In the genomic region with DNA sequence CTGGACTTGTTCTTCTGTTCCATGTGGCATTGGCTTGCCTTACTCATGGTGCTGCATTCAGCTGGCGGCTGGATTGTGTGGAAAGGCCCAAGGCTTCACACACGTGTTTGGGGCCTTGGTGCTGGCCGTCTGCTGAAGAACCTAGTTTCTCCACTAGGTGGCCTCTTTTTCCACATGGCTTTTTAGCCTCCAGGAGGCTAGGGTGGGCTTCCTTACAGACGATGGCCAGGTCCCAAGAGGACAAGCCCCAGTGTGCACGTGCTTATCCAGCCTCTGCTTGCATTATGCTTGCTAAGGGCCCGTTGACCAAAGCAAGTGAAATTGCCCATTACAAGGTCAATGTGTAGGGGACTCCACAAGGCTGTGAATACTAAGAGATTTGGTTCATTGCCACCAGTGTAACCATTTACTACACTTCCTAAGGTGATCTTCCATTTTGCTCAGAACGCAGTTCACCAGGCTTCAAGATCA, we compare ENCODE assay signal across 8 cellular contexts. TPM values are rescaled to one million over a fixed set of nuclear protein-coding genes. Genes with fewer than 3 reads are reported as not detected.
DNase-seq lines count a peak whose midpoint lies in the region; ATAC-seq and TF ChIP-seq lines count a peak whose summit lies in the region.

No MANE protein-coding gene starts in this region.

- H3K4me2 ChIP-seq in OCI-LY3 (ENCODE audit: low read length): no peak overlapping the region

- H3K27me3 ChIP-seq in OCI-LY3 (ENCODE audit: low read depth, low read length) (no peaks in the 10 kb centered on the region), esophagus muscularis mucosa (no peaks in the 10 kb centered on the region)

- TF ChIP-seq CTCF in OCI-LY3 (IDR thresholded peaks at IDR 0.05; ENCODE audit: low read depth, low read length) (peak; percentile 53), esophagus muscularis mucosa (IDR thresholded peaks at IDR 0.05) (peak in 2 of 3 experiments; percentile 22 to 55), retinal pigment epithelial cell (conservative IDR thresholded peaks at IDR 0.05; ENCODE audit: low read depth, low read length) (peak; percentile 64)

- H3K27ac ChIP-seq in OCI-LY3 (ENCODE audit: low read length) (no peak overlapping the region), esophagus muscularis mucosa (replicated peaks in 1 of 4) (peak overlapping the region; percentile 40 to 64 (median 52))

- peaks cover 3% of the 10 kb centered on the region for H3K27me3 Mint-ChIP-seq in activated CD4-positive, alpha-beta T cell treated with anti-CD3 and anti-CD28 coated beads for 36 hours
- peaks cover 13% of the 10 kb centered on the region for H3K27me3 Mint-ChIP-seq in activated T-helper 2 cell treated with anti-CD3 and anti-CD28 coated beads, Interferon-gamma antibody, Interleukin-2, Interleukin-4, amounts not matched to agents 10 μg/mL and 5 μg/mL and 100 μg/mL, durations not matched to agents 14 hours and 24 hours and 36 hours (ENCODE audit: low read depth)

- WGBS in esophagus muscularis mucosa: 73% methylated on average over 7 of the region's 7 CpGs

- peaks cover 2% of the 10 kb centered on the region for H3K9me3 Mint-ChIP-seq in activated CD4-positive, alpha-beta T cell treated with anti-CD3 and anti-CD28 coated beads for 36 hours (ENCODE audit: low read depth)
- H3K9me3 Mint-ChIP-seq in activated T-helper 2 cell treated with anti-CD3 and anti-CD28 coated beads, Interferon-gamma antibody, Interleukin-2, Interleukin-4, amounts not matched to agents 10 μg/mL and 5 μg/mL and 100 μg/mL, durations not matched to agents 14 hours and 24 hours and 36 hours: no peaks in the 10 kb centered on the region

- no peak overlapping the region for H3K4me3 ChIP-seq in OCI-LY3 (ENCODE audit: low read length)
- H3K4me3 ChIP-seq in esophagus muscularis mucosa: no peak overlapping the region
- no peak overlapping the region for H3K4me3 ChIP-seq in retinal pigment epithelial cell (ENCODE audit: low read length)

- peak; percentile 39 for ATAC-seq in activated CD4-positive, alpha-beta T cell treated with anti-CD3 and anti-CD28 coated beads for 36 hours
- ATAC-seq in HG03460 (IDR thresholded peaks at IDR 0.05; ENCODE audit: unreplicated experiment): no peak
- ATAC-seq in HG03432 (IDR thresholded peaks at IDR 0.05; ENCODE audit: unreplicated experiment): no peak

- POLR2A ChIA-PET in activated CD4-positive, alpha-beta T cell treated with anti-CD3 and anti-CD28 coated beads for 36 hours (lab: Charles Lee): no interaction called here

- no peak overlapping the region for H3K27ac Mint-ChIP-seq in activated CD4-positive, alpha-beta T cell treated with anti-CD3 and anti-CD28 coated beads for 36 hours
- H3K27ac Mint-ChIP-seq in activated T-helper 2 cell treated with anti-CD3 and anti-CD28 coated beads, Interferon-gamma antibody, Interleukin-2, Interleukin-4, amounts not matched to agents 10 μg/mL and 5 μg/mL and 100 μg/mL, durations not matched to agents 14 hours and 24 hours and 36 hours: no peak overlapping the region

- H3K79me2 ChIP-seq in OCI-LY3 (ENCODE audit: low read length): no peaks in the 10 kb centered on the region

- H4K20me1 ChIP-seq in OCI-LY3 (ENCODE audit: insufficient read depth, low read length): no peaks in the 10 kb centered on the region

- CTCF ChIA-PET in activated CD4-positive, alpha-beta T cell treated with anti-CD3 and anti-CD28 coated beads for 36 hours (lab: Charles Lee): interaction anchor here (0.6 to 1.4 kb wide), 8 partner anchors 11 to 120 kb away, joined by 3 to 6 read pairs (median 4); no protein-coding TSS in a partner anchor

- H3K9me3 ChIP-seq in OCI-LY3 (ENCODE audit: insufficient read depth, low read length) (no peaks in the 10 kb centered on the region; the same call in 1 of the 2 replicates), esophagus muscularis mucosa (no peaks in the 10 kb centered on the region)

- no peak overlapping the region for H3K9ac ChIP-seq in OCI-LY3 (ENCODE audit: low read length)

- H2AFZ ChIP-seq in OCI-LY3 (ENCODE audit: low read depth, low read length): no peak overlapping the region

- intact Hi-C loops in activated CD4-positive, alpha-beta T cell treated with anti-CD3 and anti-CD28 coated beads for 36 hours (cut with DNase I, micrococcal nuclease): loop anchor here (1.0 to 2.0 kb wide), 2 partner anchors 103 to 119 kb away; no protein-coding TSS in a partner anchor
- intact Hi-C loops in esophagus muscularis mucosa (cut with DNase I): no loop called here
- intact Hi-C loops in activated T-helper 2 cell treated with anti-CD3 and anti-CD28 coated beads, Interferon-gamma antibody, Interleukin-2, Interleukin-4, amounts not matched to agents 10 μg/mL and 5 μg/mL and 100 μg/mL, durations not matched to agents 14 hours and 24 hours and 36 hours (cut with micrococcal nuclease): loop anchor here (2.0 kb wide), 1 partner anchor 103 kb away; no protein-coding TSS in a partner anchor

- TF ChIP-seq POLR2A in esophagus muscularis mucosa (IDR thresholded peaks at IDR 0.05; ENCODE audit: low read depth): no peak

- TF ChIP-seq EP300 in esophagus muscularis mucosa (IDR thresholded peaks at IDR 0.05): no peak

- DNase-seq in activated CD4-positive, alpha-beta T cell treated with anti-CD3 and anti-CD28 coated beads for 36 hours: peak; percentile 36
- no peak for DNase-seq in activated CD4-positive, alpha-beta T cell treated with anti-CD3 and anti-CD28 coated beads for 1 hour
- DNase-seq in esophagus muscularis mucosa (ENCODE audit: extremely low spot score) (peak; percentile 62), retinal pigment epithelial cell (ENCODE audit: low read depth) (no peak)
- no peak for DNase-seq in activated T-helper 2 cell treated with anti-CD3 and anti-CD28 coated beads, Interferon-gamma antibody, Interleukin-2, Interleukin-4, amounts not matched to agents 10 μg/mL and 5 μg/mL and 100 μg/mL, durations not matched to agents 14 hours and 24 hours and 36 hours (ENCODE audit: low spot score)

- no peaks in the 10 kb centered on the region for H3K4me1 Mint-ChIP-seq in activated CD4-positive, alpha-beta T cell treated with anti-CD3 and anti-CD28 coated beads for 36 hours
- no peaks in the 10 kb centered on the region for H3K4me1 Mint-ChIP-seq in activated T-helper 2 cell treated with anti-CD3 and anti-CD28 coated beads, Interferon-gamma antibody, Interleukin-2, Interleukin-4, amounts not matched to agents 10 μg/mL and 5 μg/mL and 100 μg/mL, durations not matched to agents 14 hours and 24 hours and 36 hours (ENCODE audit: low read depth)

- no peak overlapping the region for H3K4me3 Mint-ChIP-seq in activated CD4-positive, alpha-beta T cell treated with anti-CD3 and anti-CD28 coated beads for 36 hours
- no peak overlapping the region for H3K4me3 Mint-ChIP-seq in activated T-helper 2 cell treated with anti-CD3 and anti-CD28 coated beads, Interferon-gamma antibody, Interleukin-2, Interleukin-4, amounts not matched to agents 10 μg/mL and 5 μg/mL and 100 μg/mL, durations not matched to agents 14 hours and 24 hours and 36 hours (ENCODE audit: low read depth)

- H3K36me3 Mint-ChIP-seq in activated CD4-positive, alpha-beta T cell treated with anti-CD3 and anti-CD28 coated beads for 36 hours (ENCODE audit: low read depth): no peaks in the 10 kb centered on the region
- no peaks in the 10 kb centered on the region for H3K36me3 Mint-ChIP-seq in activated T-helper 2 cell treated with anti-CD3 and anti-CD28 coated beads, Interferon-gamma antibody, Interleukin-2, Interleukin-4, amounts not matched to agents 10 μg/mL and 5 μg/mL and 100 μg/mL, durations not matched to agents 14 hours and 24 hours and 36 hours (ENCODE audit: low read depth)

- H3K4me1 ChIP-seq in OCI-LY3 (ENCODE audit: low read length) (peaks cover 2% of the 10 kb centered on the region; the same call in 1 of the 2 replicates), esophagus muscularis mucosa (peaks cover 4 to 38% (median 32%) of the 10 kb centered on the region in 4 donors)

- H3K36me3 ChIP-seq in OCI-LY3 (replicated peaks; ENCODE audit: low read depth, low read length): no peaks in the 10 kb centered on the region
- no peaks in the 10 kb centered on the region for H3K36me3 ChIP-seq in esophagus muscularis mucosa

RNA-seq across cellular contexts. Expression of a gene that starts 47.5 kb away (rescaled TPM):
- under 1 TPM in 1 of 2 experiments, not detected in 1; 0.09 TPM for total RNA-seq in activated CD4-positive, alpha-beta T cell treated with anti-CD3 and anti-CD28 coated beads for 36 hours
- total RNA-seq in esophagus muscularis mucosa: 1 to 10 TPM in 1 of 4 donors, under 1 TPM in 3; 0.33 to 1.3 (median 0.53) TPM
- 0.11 and 0.16 TPM in 2 replicates for total RNA-seq in activated T-helper 2 cell treated with anti-CD3 and anti-CD28 coated beads, Interferon-gamma antibody, Interleukin-2, Interleukin-4, amounts not matched to agents 10 μg/mL and 5 μg/mL and 100 μg/mL, durations not matched to agents 14 hours and 24 hours and 36 hours

Comparison
In these comparisons a context has a peak if more than half of its experiments do, and no peak if none do; other contexts are left out.
1. DNase-seq: peak in activated CD4-positive, alpha-beta T cell treated with anti-CD3 and anti-CD28 coated beads for 36 hours (single experiment) and esophagus muscularis mucosa (single experiment); none in activated CD4-positive, alpha-beta T cell treated with anti-CD3 and anti-CD28 coated beads for 1 hour (single experiment), retinal pigment epithelial cell (single experiment) and activated T-helper 2 cell treated with anti-CD3 and anti-CD28 coated beads, Interferon-gamma antibody, Interleukin-2, Interleukin-4, amounts not matched to agents 10 μg/mL and 5 μg/mL and 100 μg/mL, durations not matched to agents 14 hours and 24 hours and 36 hours (single experiment).
2. Peak in every context shown above with its lines, with median percentiles within 50 percentile points of each other: CTCF ChIP-seq.